14 cellular contexts compared by ENCODE assay signal in the genomic region with DNA sequence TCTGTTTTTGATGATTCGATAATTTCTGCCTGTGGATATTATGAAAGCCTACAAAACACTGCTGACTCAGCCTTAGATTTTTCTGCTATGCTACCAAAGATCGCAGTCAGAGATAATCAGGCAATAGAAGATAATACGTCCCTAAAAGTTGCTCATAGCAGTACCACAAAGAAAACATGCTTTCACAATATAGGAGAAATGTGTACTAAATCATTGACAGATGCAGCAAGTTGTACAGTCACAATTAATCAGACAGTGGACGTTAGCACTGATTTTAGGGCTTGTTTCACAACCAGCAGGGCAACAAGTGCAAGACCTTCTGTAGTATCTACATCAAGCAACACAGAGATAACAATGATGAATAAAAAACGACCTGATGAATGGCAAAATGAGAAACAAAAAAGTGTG. TPM values are rescaled to one million over a fixed set of nuclear protein-coding genes. Genes with fewer than 3 reads are reported as not detected.
DNase-seq lines count a peak whose midpoint lies in the region; ATAC-seq and TF ChIP-seq lines count a peak whose summit lies in the region.
"Had no signal": no experiment of that assay in that cellular context is flagged by ENCODE, and none has a peak within 500 bp of the region (broad histone marks: within the 10 kb centered on the region; RNA-seq: fewer than 3 reads in every experiment).

No MANE protein-coding gene starts in this region.

- H3K36me3 ChIP-seq in brain microvascular endothelial cell (replicated peaks) (no peaks in the 10 kb centered on the region), neural progenitor cell (no peaks in the 10 kb centered on the region)

- H3K4me3 ChIP-seq in brain microvascular endothelial cell (ENCODE audit: low read depth, low read length) (no peak overlapping the region), neural progenitor cell (no peak overlapping the region)

- DNase-seq in AG09319 (ENCODE audit: extremely low read depth, low read depth) (peak; percentile 60), LHCN-M2 (ENCODE audit: low read depth) (peak; percentile 25), brain microvascular endothelial cell (peak; percentile 66), left lobe of liver (ENCODE audit: low spot score) (no peak), NCI-H1694 (lab: John Stamatoyannopoulos, UW) (no peak), neural progenitor cell (ENCODE audit: low spot score) (no peak), NK-92 (lab: John Stamatoyannopoulos, UW; ENCODE audit: unreplicated experiment) (no peak)
- DNase-seq: activated effector memory CD4-positive, alpha-beta T cell treated with Interleukin-2 at 50 U/mL for 16 hours; erythroblast; Karpas-422; stimulated activated CD4-positive, alpha-beta T cell treated with anti-CD3 and anti-CD28 coated beads, Interleukin-4, amount 100 ng/mL, for 4 hours had no signal

- no peak overlapping the region for H3K27ac Mint-ChIP-seq in neural progenitor cell
- H3K27ac Mint-ChIP-seq: stimulated activated naive CD8-positive, alpha-beta T cell treated with anti-CD3 and anti-CD28 coated beads, Interleukin-15, Interleukin-2, amounts not matched to agents 100 ng/mL and 50 ng/mL, for 24 hours; T-helper 1 cell treated with Interleukin-12 subunit alpha and Interleukin-12 subunit beta and Interleukin-4 antibody, amounts not matched to agents 30 μg/mL and 1 μg/mL, for 36 hours had no signal

- no peaks in the 10 kb centered on the region for H3K36me3 Mint-ChIP-seq in neural progenitor cell

- H3K27ac ChIP-seq in brain microvascular endothelial cell (no peak overlapping the region), neural progenitor cell (no peak overlapping the region)

- no peak overlapping the region for H3K4me2 ChIP-seq in neural progenitor cell

- H3F3A ChIP-seq in neural progenitor cell (ENCODE audit: low read depth), result no peaks in the 10 kb centered on the region

- H3K9me3 ChIP-seq in neural progenitor cell (ENCODE audit: low read depth), result no peaks in the 10 kb centered on the region

- H3K27me3 ChIP-seq in brain microvascular endothelial cell (replicated peaks) (no peaks in the 10 kb centered on the region), neural progenitor cell (peaks cover 77% of the 10 kb centered on the region)

- H3K9me3 Mint-ChIP-seq in neural progenitor cell, result no peaks in the 10 kb centered on the region
- H3K9me3 Mint-ChIP-seq: stimulated activated naive CD8-positive, alpha-beta T cell treated with anti-CD3 and anti-CD28 coated beads, Interleukin-15, Interleukin-2, amounts not matched to agents 100 ng/mL and 50 ng/mL, for 24 hours; T-helper 1 cell treated with Interleukin-12 subunit alpha and Interleukin-12 subunit beta and Interleukin-4 antibody, amounts not matched to agents 30 μg/mL and 1 μg/mL, for 36 hours had no signal

- peaks cover 4% of the 10 kb centered on the region for H4K20me1 ChIP-seq in neural progenitor cell (ENCODE audit: low read depth)

- H3K4me1 Mint-ChIP-seq in neural progenitor cell, result no peaks in the 10 kb centered on the region

- H3K27me3 Mint-ChIP-seq in neural progenitor cell (ENCODE audit: insufficient read depth, low read depth), result no peaks in the 10 kb centered on the region

- peaks cover 8% of the 10 kb centered on the region for H3K4me1 ChIP-seq in neural progenitor cell

- no peak overlapping the region for H2AFZ ChIP-seq in neural progenitor cell (replicated peaks)

- in situ Hi-C loops in brain microvascular endothelial cell (cut with HindIII; ENCODE audit: low pct_ligation_motif_present, low sequenced_read_pairs), result no loop called here

- no peak overlapping the region for H3K4me3 Mint-ChIP-seq in neural progenitor cell
- H3K4me3 Mint-ChIP-seq: stimulated activated naive CD8-positive, alpha-beta T cell treated with anti-CD3 and anti-CD28 coated beads, Interleukin-15, Interleukin-2, amounts not matched to agents 100 ng/mL and 50 ng/mL, for 24 hours; T-helper 1 cell treated with Interleukin-12 subunit alpha and Interleukin-12 subunit beta and Interleukin-4 antibody, amounts not matched to agents 30 μg/mL and 1 μg/mL, for 36 hours had no signal

- no peak overlapping the region for H3K9ac ChIP-seq in neural progenitor cell

- ATAC-seq in left lobe of liver (peak; percentile 53), HG02885 (IDR thresholded peaks at IDR 0.05; ENCODE audit: poor library complexity, unreplicated experiment) (no peak)

- no peaks in the 10 kb centered on the region for H3K79me2 ChIP-seq in neural progenitor cell (ENCODE audit: low read depth)

- TF ChIP-seq CTCF in AG09319 (IDR thresholded peaks at IDR 0.05; ENCODE audit: low read depth, low read length) (no peak), brain microvascular endothelial cell (IDR thresholded peaks at IDR 0.05; ENCODE audit: low read depth, low read length, missing control alignments) (no peak), neural progenitor cell (IDR thresholded peaks at IDR 0.05) (no peak)

RNA-seq across cellular contexts. Expression of a gene that starts 19.5 kb away (rescaled TPM):
- total RNA-seq in LHCN-M2 (2014; rRNA removed), result 0.06 and 0.34 TPM in 2 replicates
- 0.02 TPM for polyA plus RNA-seq in LHCN-M2 (2012)
- 0.13 TPM for total RNA-seq in left lobe of liver
- 0.30 and 0.34 TPM in 2 replicates for total RNA-seq in neural progenitor cell (ENCODE audit: low replicate concordance)

RNA-seq across cellular contexts. Expression of a gene that starts 41.4 kb away (rescaled TPM):
- total RNA-seq in LHCN-M2 (2014; rRNA removed), result 13.5 and 14.2 TPM in 2 replicates
- polyA plus RNA-seq in LHCN-M2 (2012), result 84.1 TPM
- total RNA-seq in left lobe of liver, result 10.0 TPM
- not detected in 2 replicates for total RNA-seq in neural progenitor cell (ENCODE audit: low replicate concordance)

Comparison
In these comparisons a context has a peak if more than half of its experiments do, and no peak if none do; other contexts are left out.
1. DNase-seq: peak in AG09319 (single experiment), LHCN-M2 (single experiment) and brain microvascular endothelial cell (single experiment); none in left lobe of liver (single experiment), NCI-H1694 (single experiment), neural progenitor cell (single experiment) and NK-92 (single experiment).
2. RNA of a gene that starts 41.4 kb away (total RNA-seq): 13.5 to 14.2 TPM in LHCN-M2 and 10.0 TPM in left lobe of liver (single experiment); not detected in neural progenitor cell; every median in the first group is over 10 times any median in the second.